ENCODE assay signal across 19 cellular contexts in genomic region chr10:131849591-131850489, GRCh38. TPM values are rescaled to one million over a fixed set of nuclear protein-coding genes. Genes with fewer than 3 reads are reported as not detected.
DNase-seq lines count a peak whose midpoint lies in the region; ATAC-seq and TF ChIP-seq lines count a peak whose summit lies in the region.
"Had no signal": no experiment of that assay in that cellular context is flagged by ENCODE, and none has a peak within 500 bp of the region (broad histone marks: within the 10 kb centered on the region; RNA-seq: fewer than 3 reads in every experiment).

No MANE protein-coding gene starts in this region.

- peaks cover 51% of the 10 kb centered on the region for H3K27me3 ChIP-seq in left ventricle myocardium inferior (ENCODE audit: low read depth)
- H3K27me3 ChIP-seq in esophagus muscularis mucosa: peaks cover 0 to 29% (median 0%) of the 10 kb centered on the region in 4 donors

- H3K27ac Mint-ChIP-seq in stimulated activated naive CD8-positive, alpha-beta T cell treated with anti-CD3 and anti-CD28 coated beads, Interleukin-15, amount 100 ng/mL, for 72 hours: no peak overlapping the region
- H3K27ac Mint-ChIP-seq in stimulated activated effector memory CD8-positive, alpha-beta T cell treated with anti-CD3 and anti-CD28 coated beads, Interleukin-12 subunit alpha, Interleukin-12 subunit beta, amount 100 ng/mL, for 72 hours: no peak overlapping the region

- TF ChIP-seq EP300 in esophagus muscularis mucosa (IDR thresholded peaks at IDR 0.05): no peak

- TF ChIP-seq CTCF in left ventricle myocardium inferior (IDR thresholded peaks at IDR 0.05; ENCODE audit: borderline replicate concordance) (no peak), esophagus muscularis mucosa (IDR thresholded peaks at IDR 0.05) (no peak)

- intact Hi-C loops in cardiac septum (cut with DNase I): no loop called here
- intact Hi-C loops in left ventricle myocardium inferior (cut with micrococcal nuclease): no loop called here
- intact Hi-C loops in esophagus muscularis mucosa (cut with DNase I): no loop called here

- peaks cover 11% of the 10 kb centered on the region for H3K36me3 Mint-ChIP-seq in stimulated activated effector memory CD8-positive, alpha-beta T cell treated with anti-CD3 and anti-CD28 coated beads, Interleukin-12 subunit alpha, Interleukin-12 subunit beta, amount 100 ng/mL, for 72 hours

- no peaks in the 10 kb centered on the region for H3K4me1 Mint-ChIP-seq in stimulated activated naive CD8-positive, alpha-beta T cell treated with anti-CD3 and anti-CD28 coated beads, Interleukin-15, amount 100 ng/mL, for 72 hours
- H3K4me1 Mint-ChIP-seq in stimulated activated effector memory CD8-positive, alpha-beta T cell treated with anti-CD3 and anti-CD28 coated beads, Interleukin-12 subunit alpha, Interleukin-12 subunit beta, amount 100 ng/mL, for 72 hours: no peaks in the 10 kb centered on the region

- H3K4me3 ChIP-seq in left ventricle myocardium inferior: no peak overlapping the region
- H3K4me3 ChIP-seq in esophagus muscularis mucosa: no peak overlapping the region
- H3K4me3 ChIP-seq: A549 had no signal

- H3K36me3 ChIP-seq in left ventricle myocardium inferior (no peaks in the 10 kb centered on the region), esophagus muscularis mucosa (no peaks in the 10 kb centered on the region)

- H3K4me1 ChIP-seq in left ventricle myocardium inferior (no peaks in the 10 kb centered on the region), esophagus muscularis mucosa (no peaks in the 10 kb centered on the region)
- H3K4me1 ChIP-seq: A549 had no signal

- H3K27ac ChIP-seq in left ventricle myocardium inferior (replicated peaks) (no peak overlapping the region), esophagus muscularis mucosa (replicated peaks in 1 of 4) (no peak overlapping the region)
- H3K27ac ChIP-seq: A549, KMS-11 had no signal

- no peak for TF ChIP-seq POLR2A in esophagus muscularis mucosa (IDR thresholded peaks at IDR 0.05; ENCODE audit: low read depth)

- no peak overlapping the region for H3K4me3 Mint-ChIP-seq in stimulated activated naive CD8-positive, alpha-beta T cell treated with anti-CD3 and anti-CD28 coated beads, Interleukin-15, amount 100 ng/mL, for 72 hours
- no peak overlapping the region for H3K4me3 Mint-ChIP-seq in stimulated activated effector memory CD8-positive, alpha-beta T cell treated with anti-CD3 and anti-CD28 coated beads, Interleukin-12 subunit alpha, Interleukin-12 subunit beta, amount 100 ng/mL, for 72 hours

- 93% methylated on average over 32 of the region's 32 CpGs for WGBS in esophagus muscularis mucosa

- H3K9me3 ChIP-seq in left ventricle myocardium inferior (replicated peaks) (no peaks in the 10 kb centered on the region), esophagus muscularis mucosa (no peaks in the 10 kb centered on the region)
- H3K9me3 ChIP-seq: A549 had no signal

- DNase-seq in cardiac septum (ENCODE audit: low spot score) (peak; percentile 69), left ventricle myocardium inferior (no peak), left lobe of liver (ENCODE audit: low spot score) (peak; percentile 33), NCI-H2029 (lab: John Stamatoyannopoulos, UW) (no peak), esophagus muscularis mucosa (ENCODE audit: extremely low spot score) (no peak)
- no peak for DNase-seq in stimulated activated naive CD8-positive, alpha-beta T cell treated with anti-CD3 and anti-CD28 coated beads, Interleukin-15, amount 100 ng/mL, for 72 hours
- DNase-seq in stimulated activated effector memory CD8-positive, alpha-beta T cell treated with anti-CD3 and anti-CD28 coated beads, Interleukin-12 subunit alpha, Interleukin-12 subunit beta, amount 100 ng/mL, for 72 hours (ENCODE audit: low spot score in 2 of 2): no peak
- DNase-seq in activated CD4-positive, alpha-beta T cell treated with anti-CD3 and anti-CD28 coated beads for 48 hours: no peak
- DNase-seq: C1 segment of cervical spinal cord, DMS 273 treated with DMSO at 0.1 percent for 48 hours, HCEC 1CT, NCI-H1436, NCI-H2029 treated with DMSO at 0.1 percent for 48 hours, NCI-H2171 treated with DMSO at 0.1 percent for 48 hours, NCI-H446 treated with DMSO at 0.1 percent for 48 hours, NCI-H774, PC-3 had no signal

- H3K9me3 Mint-ChIP-seq in stimulated activated naive CD8-positive, alpha-beta T cell treated with anti-CD3 and anti-CD28 coated beads, Interleukin-15, amount 100 ng/mL, for 72 hours: peaks cover 8 to 9% of the 10 kb centered on the region in 2 donors
- H3K9me3 Mint-ChIP-seq in stimulated activated effector memory CD8-positive, alpha-beta T cell treated with anti-CD3 and anti-CD28 coated beads, Interleukin-12 subunit alpha, Interleukin-12 subunit beta, amount 100 ng/mL, for 72 hours: peaks cover 5% of the 10 kb centered on the region

- peaks cover 4% of the 10 kb centered on the region for H3K27me3 Mint-ChIP-seq in stimulated activated naive CD8-positive, alpha-beta T cell treated with anti-CD3 and anti-CD28 coated beads, Interleukin-15, amount 100 ng/mL, for 72 hours

- no peak for ATAC-seq in left lobe of liver
- peak; percentile 14 for ATAC-seq in stimulated activated naive CD8-positive, alpha-beta T cell treated with anti-CD3 and anti-CD28 coated beads, Interleukin-15, amount 100 ng/mL, for 72 hours
- ATAC-seq in stimulated activated effector memory CD8-positive, alpha-beta T cell treated with anti-CD3 and anti-CD28 coated beads, Interleukin-12 subunit alpha, Interleukin-12 subunit beta, amount 100 ng/mL, for 72 hours: no peak
- ATAC-seq: A549, PC-3 had no signal

RNA-seq across cellular contexts. Expression of gene PPP2R2D, which starts 51.0 kb away (rescaled TPM):
- 35.3 TPM for total RNA-seq in cardiac septum
- total RNA-seq in left ventricle myocardium inferior: 38.2 TPM
- total RNA-seq in left lobe of liver: 15.4 TPM
- total RNA-seq in esophagus muscularis mucosa: 10 to 100 TPM; 38.2 to 49.7 (median 41.0) TPM

Comparison
In these comparisons a context has a peak if more than half of its experiments do, and no peak if none do; other contexts are left out.
1. DNase-seq: peak in cardiac septum (single experiment) and left lobe of liver (single experiment); none in left ventricle myocardium inferior (single experiment), stimulated activated naive CD8-positive, alpha-beta T cell treated with anti-CD3 and anti-CD28 coated beads, Interleukin-15, amount 100 ng/mL, for 72 hours (0 of 2), NCI-H2029 (single experiment), stimulated activated effector memory CD8-positive, alpha-beta T cell treated with anti-CD3 and anti-CD28 coated beads, Interleukin-12 subunit alpha, Interleukin-12 subunit beta, amount 100 ng/mL, for 72 hours (0 of 2), activated CD4-positive, alpha-beta T cell treated with anti-CD3 and anti-CD28 coated beads for 48 hours (single experiment) and esophagus muscularis mucosa (single experiment).